1 cellular context compared by ENCODE assay signal in genomic region chr3:14412831-14413380, GRCh38.
TF ChIP-seq lines count a peak whose summit lies in the region.

No MANE protein-coding gene starts in this region.

TF ChIP-seq in H1, 55 proteins besides CTCF, POLR2A, EP300 and RAD21 (continued from another document):
- TF ChIP-seq BACH1 (IDR thresholded peaks at IDR 0.05; ENCODE audit: low read length) (0 out of 2 replicates have a peak, but pooled peaks have one; percentile 27), CBX5 (IDR thresholded peaks at IDR 0.05; ENCODE audit: low read depth, low read length) (no peak), KDM1A (IDR thresholded peaks at IDR 0.05; ENCODE audit: borderline replicate concordance, low read length) (peak; percentile 90), GTF2F1 (IDR thresholded peaks at IDR 0.05; ENCODE audit: borderline replicate concordance, low read depth, low read length) (no peak), TCF12 (IDR thresholded peaks at IDR 0.05; ENCODE audit: low read depth, low read length) (no peak), SAP30 (IDR thresholded peaks at IDR 0.05; ENCODE audit: insufficient read depth, insufficient replicate concordance, low read length) (no peak), HDAC6 (IDR thresholded peaks at IDR 0.05; ENCODE audit: low read depth, low read length) (no peak), SIRT6 (IDR thresholded peaks at IDR 0.05; ENCODE audit: low read length) (no peak), SP1 (IDR thresholded peaks at IDR 0.05; ENCODE audit: low read depth, low read length) (no peak), GABPA (IDR thresholded peaks at IDR 0.05; ENCODE audit: borderline replicate concordance, insufficient read depth, low read length) (peak; percentile 31; the same call in 1 of the 2 replicates), KDM5A (IDR thresholded peaks at IDR 0.05; ENCODE audit: low read length) (no peak), RXRA (IDR thresholded peaks at IDR 0.05; ENCODE audit: insufficient read depth, low read depth, low read length) (no peak), NRF1 (IDR thresholded peaks at IDR 0.05; ENCODE audit: low read depth, low read length) (no peak), CREB1 (IDR thresholded peaks at IDR 0.05) (no peak), RNF2 (IDR thresholded peaks at IDR 0.05; ENCODE audit: borderline replicate concordance, low read depth, low read length, missing control alignments, poor library complexity, severe bottlenecking) (no peak), HDAC2 (IDR thresholded peaks at IDR 0.05; ENCODE audit: borderline replicate concordance in 1 of 2, low read depth in 2 of 2, low read length in 2 of 2) (peak in 1 of 2 experiments; percentile 75; a peak in 1 of 4 replicates), PHF8 (conservative IDR thresholded peaks at IDR 0.05; ENCODE audit: low read depth, low read length) (no peak), SIX5 (IDR thresholded peaks at IDR 0.05; ENCODE audit: low read depth, low read length) (no peak), SP2 (IDR thresholded peaks at IDR 0.05; ENCODE audit: low read length) (no peak), TAF1 (IDR thresholded peaks at IDR 0.05; ENCODE audit: low read depth, low read length) (peak; percentile 28; the same call in 1 of the 2 replicates), MAX (IDR thresholded peaks at IDR 0.05) (no peak), JUN (IDR thresholded peaks at IDR 0.05; ENCODE audit: low read depth, low read length) (no peak), SRF (IDR thresholded peaks at IDR 0.05; ENCODE audit: low read depth, low read length) (no peak), CHD2 (IDR thresholded peaks at IDR 0.05; ENCODE audit: low read length) (no peak), EGR1 (IDR thresholded peaks at IDR 0.05; ENCODE audit: borderline replicate concordance, low read depth, low read length) (no peak), TAF7 (optimal IDR thresholded peaks at IDR 0.05; ENCODE audit: borderline replicate concordance, low read depth, low read length) (no peak), EZH2 (IDR thresholded peaks at IDR 0.05; ENCODE audit: low read depth, low read length, severe bottlenecking) (no peak), TBP (IDR thresholded peaks at IDR 0.05; ENCODE audit: low read depth, low read length) (no peak; the same call in 1 of the 2 replicates), YY1 (IDR thresholded peaks at IDR 0.05; ENCODE audit: low read depth, low read length) (no peak), ASH2L (IDR thresholded peaks at IDR 0.05; ENCODE audit: low read length) (peak; percentile 38), BCL11A (IDR thresholded peaks at IDR 0.05; ENCODE audit: low read depth in 2 of 2, low read length in 2 of 2) (no peak), ATF2 (IDR thresholded peaks at IDR 0.05; ENCODE audit: low read length) (no peak), NANOG (IDR thresholded peaks at IDR 0.05; ENCODE audit: insufficient read depth, low read depth, low read length, poor library complexity, severe bottlenecking) (no peak)
- TF ChIP-seq, protein P1, sequence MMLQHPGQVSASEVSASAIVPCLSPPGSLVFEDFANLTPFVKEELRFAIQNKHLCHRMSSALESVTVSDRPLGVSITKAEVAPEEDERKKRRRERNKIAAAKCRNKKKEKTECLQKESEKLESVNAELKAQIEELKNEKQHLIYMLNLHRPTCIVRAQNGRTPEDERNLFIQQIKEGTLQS (IDR thresholded peaks at IDR 0.05; ENCODE audit: insufficient read depth, low read depth, low read length) = no peak
- TF ChIP-seq, protein P2, sequence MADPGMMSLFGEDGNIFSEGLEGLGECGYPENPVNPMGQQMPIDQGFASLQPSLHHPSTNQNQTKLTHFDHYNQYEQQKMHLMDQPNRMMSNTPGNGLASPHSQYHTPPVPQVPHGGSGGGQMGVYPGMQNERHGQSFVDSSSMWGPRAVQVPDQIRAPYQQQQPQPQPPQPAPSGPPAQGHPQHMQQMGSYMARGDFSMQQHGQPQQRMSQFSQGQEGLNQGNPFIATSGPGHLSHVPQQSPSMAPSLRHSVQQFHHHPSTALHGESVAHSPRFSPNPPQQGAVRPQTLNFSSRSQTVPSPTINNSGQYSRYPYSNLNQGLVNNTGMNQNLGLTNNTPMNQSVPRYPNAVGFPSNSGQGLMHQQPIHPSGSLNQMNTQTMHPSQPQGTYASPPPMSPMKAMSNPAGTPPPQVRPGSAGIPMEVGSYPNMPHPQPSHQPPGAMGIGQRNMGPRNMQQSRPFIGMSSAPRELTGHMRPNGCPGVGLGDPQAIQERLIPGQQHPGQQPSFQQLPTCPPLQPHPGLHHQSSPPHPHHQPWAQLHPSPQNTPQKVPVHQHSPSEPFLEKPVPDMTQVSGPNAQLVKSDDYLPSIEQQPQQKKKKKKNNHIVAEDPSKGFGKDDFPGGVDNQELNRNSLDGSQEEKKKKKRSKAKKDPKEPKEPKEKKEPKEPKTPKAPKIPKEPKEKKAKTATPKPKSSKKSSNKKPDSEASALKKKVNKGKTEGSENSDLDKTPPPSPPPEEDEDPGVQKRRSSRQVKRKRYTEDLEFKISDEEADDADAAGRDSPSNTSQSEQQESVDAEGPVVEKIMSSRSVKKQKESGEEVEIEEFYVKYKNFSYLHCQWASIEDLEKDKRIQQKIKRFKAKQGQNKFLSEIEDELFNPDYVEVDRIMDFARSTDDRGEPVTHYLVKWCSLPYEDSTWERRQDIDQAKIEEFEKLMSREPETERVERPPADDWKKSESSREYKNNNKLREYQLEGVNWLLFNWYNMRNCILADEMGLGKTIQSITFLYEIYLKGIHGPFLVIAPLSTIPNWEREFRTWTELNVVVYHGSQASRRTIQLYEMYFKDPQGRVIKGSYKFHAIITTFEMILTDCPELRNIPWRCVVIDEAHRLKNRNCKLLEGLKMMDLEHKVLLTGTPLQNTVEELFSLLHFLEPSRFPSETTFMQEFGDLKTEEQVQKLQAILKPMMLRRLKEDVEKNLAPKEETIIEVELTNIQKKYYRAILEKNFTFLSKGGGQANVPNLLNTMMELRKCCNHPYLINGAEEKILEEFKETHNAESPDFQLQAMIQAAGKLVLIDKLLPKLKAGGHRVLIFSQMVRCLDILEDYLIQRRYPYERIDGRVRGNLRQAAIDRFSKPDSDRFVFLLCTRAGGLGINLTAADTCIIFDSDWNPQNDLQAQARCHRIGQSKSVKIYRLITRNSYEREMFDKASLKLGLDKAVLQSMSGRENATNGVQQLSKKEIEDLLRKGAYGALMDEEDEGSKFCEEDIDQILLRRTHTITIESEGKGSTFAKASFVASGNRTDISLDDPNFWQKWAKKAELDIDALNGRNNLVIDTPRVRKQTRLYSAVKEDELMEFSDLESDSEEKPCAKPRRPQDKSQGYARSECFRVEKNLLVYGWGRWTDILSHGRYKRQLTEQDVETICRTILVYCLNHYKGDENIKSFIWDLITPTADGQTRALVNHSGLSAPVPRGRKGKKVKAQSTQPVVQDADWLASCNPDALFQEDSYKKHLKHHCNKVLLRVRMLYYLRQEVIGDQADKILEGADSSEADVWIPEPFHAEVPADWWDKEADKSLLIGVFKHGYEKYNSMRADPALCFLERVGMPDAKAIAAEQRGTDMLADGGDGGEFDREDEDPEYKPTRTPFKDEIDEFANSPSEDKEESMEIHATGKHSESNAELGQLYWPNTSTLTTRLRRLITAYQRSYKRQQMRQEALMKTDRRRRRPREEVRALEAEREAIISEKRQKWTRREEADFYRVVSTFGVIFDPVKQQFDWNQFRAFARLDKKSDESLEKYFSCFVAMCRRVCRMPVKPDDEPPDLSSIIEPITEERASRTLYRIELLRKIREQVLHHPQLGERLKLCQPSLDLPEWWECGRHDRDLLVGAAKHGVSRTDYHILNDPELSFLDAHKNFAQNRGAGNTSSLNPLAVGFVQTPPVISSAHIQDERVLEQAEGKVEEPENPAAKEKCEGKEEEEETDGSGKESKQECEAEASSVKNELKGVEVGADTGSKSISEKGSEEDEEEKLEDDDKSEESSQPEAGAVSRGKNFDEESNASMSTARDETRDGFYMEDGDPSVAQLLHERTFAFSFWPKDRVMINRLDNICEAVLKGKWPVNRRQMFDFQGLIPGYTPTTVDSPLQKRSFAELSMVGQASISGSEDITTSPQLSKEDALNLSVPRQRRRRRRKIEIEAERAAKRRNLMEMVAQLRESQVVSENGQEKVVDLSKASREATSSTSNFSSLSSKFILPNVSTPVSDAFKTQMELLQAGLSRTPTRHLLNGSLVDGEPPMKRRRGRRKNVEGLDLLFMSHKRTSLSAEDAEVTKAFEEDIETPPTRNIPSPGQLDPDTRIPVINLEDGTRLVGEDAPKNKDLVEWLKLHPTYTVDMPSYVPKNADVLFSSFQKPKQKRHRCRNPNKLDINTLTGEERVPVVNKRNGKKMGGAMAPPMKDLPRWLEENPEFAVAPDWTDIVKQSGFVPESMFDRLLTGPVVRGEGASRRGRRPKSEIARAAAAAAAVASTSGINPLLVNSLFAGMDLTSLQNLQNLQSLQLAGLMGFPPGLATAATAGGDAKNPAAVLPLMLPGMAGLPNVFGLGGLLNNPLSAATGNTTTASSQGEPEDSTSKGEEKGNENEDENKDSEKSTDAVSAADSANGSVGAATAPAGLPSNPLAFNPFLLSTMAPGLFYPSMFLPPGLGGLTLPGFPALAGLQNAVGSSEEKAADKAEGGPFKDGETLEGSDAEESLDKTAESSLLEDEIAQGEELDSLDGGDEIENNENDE (IDR thresholded peaks at IDR 0.05; ENCODE audit: insufficient replicate concordance, low read length) = no peak
